31 cellular contexts compared by ENCODE assay signal in genomic region chr2:59308108-59308507, GRCh38.
"Had no signal": no experiment of that assay in that cellular context is flagged by ENCODE, and none has a peak within 500 bp of the region (broad histone marks: within the 10 kb centered on the region; RNA-seq: fewer than 3 reads in every experiment).

No MANE protein-coding gene starts in this region.

- H3K27ac ChIP-seq: adrenal gland, body of pancreas, colonic mucosa, dorsolateral prefrontal cortex, gastroesophageal sphincter, hepatocyte, left ventricle myocardium inferior, neural progenitor cell, right atrium auricular region, tibial nerve had no signal

- H3K27me3 ChIP-seq: body of pancreas, colonic mucosa, gastroesophageal sphincter, hepatocyte, neural progenitor cell, right atrium auricular region had no signal

- H3K9me3 Mint-ChIP-seq: activated naive CD4-positive, alpha-beta T cell treated with anti-CD3 and anti-CD28 coated beads for 36 hours; activated naive CD8-positive, alpha-beta T cell treated with anti-CD3 and anti-CD28 coated beads for 36 hours; activated T-helper 1 cell treated with anti-CD3 and anti-CD28 coated beads, Interleukin-12 subunit alpha, Interleukin-12 subunit beta, Interleukin-2, Interleukin-4 antibody, amounts not matched to agents 30 ng/mL and 10 ng/mL and 1 ng/mL, durations not matched to agents 14 hours and 24 hours and 36 hours; natural killer cell; neural progenitor cell; stimulated activated memory B cell treated with anti-CD40 and anti-IgM and Interleukin-4, amounts not matched to agents 10 μg/mL and 1 μg/mL and 100 μg/mL, for 72 hours had no signal

- H3K4me3 ChIP-seq: adrenal gland, body of pancreas, colonic mucosa, dorsolateral prefrontal cortex, gastroesophageal sphincter, hepatocyte, left ventricle myocardium inferior, lung, neural progenitor cell, right atrium auricular region, smooth muscle cell, tibial nerve had no signal

- H3K9me3 ChIP-seq: adrenal gland, body of pancreas, colonic mucosa, gastroesophageal sphincter, left ventricle myocardium inferior, right atrium auricular region, tibial nerve had no signal

- H3K4me3 Mint-ChIP-seq: activated CD4-positive, alpha-beta T cell treated with anti-CD3 and anti-CD28 coated beads for 36 hours; activated naive CD4-positive, alpha-beta T cell treated with anti-CD3 and anti-CD28 coated beads for 36 hours; activated naive CD8-positive, alpha-beta T cell treated with anti-CD3 and anti-CD28 coated beads for 36 hours; activated T-helper 1 cell treated with anti-CD3 and anti-CD28 coated beads, Interleukin-12 subunit alpha, Interleukin-12 subunit beta, Interleukin-2, Interleukin-4 antibody, amounts not matched to agents 30 ng/mL and 10 ng/mL and 1 ng/mL, durations not matched to agents 14 hours and 24 hours and 36 hours; natural killer cell; neural progenitor cell; stimulated activated memory B cell treated with anti-CD40 and anti-IgM and Interleukin-4, amounts not matched to agents 10 μg/mL and 1 μg/mL and 100 μg/mL, for 72 hours had no signal

- H3K4me1 Mint-ChIP-seq: activated CD4-positive, alpha-beta T cell treated with anti-CD3 and anti-CD28 coated beads for 36 hours; activated naive CD8-positive, alpha-beta T cell treated with anti-CD3 and anti-CD28 coated beads for 36 hours; natural killer cell; neural progenitor cell had no signal

- H3K36me3 ChIP-seq: adrenal gland, colonic mucosa, gastroesophageal sphincter, left ventricle myocardium inferior, neural progenitor cell, right atrium auricular region, tibial nerve had no signal

- H3K27ac Mint-ChIP-seq: activated CD4-positive, alpha-beta T cell treated with anti-CD3 and anti-CD28 coated beads for 36 hours; activated naive CD4-positive, alpha-beta T cell treated with anti-CD3 and anti-CD28 coated beads for 36 hours; activated naive CD8-positive, alpha-beta T cell treated with anti-CD3 and anti-CD28 coated beads for 36 hours; activated T-helper 1 cell treated with anti-CD3 and anti-CD28 coated beads, Interleukin-12 subunit alpha, Interleukin-12 subunit beta, Interleukin-2, Interleukin-4 antibody, amounts not matched to agents 30 ng/mL and 10 ng/mL and 1 ng/mL, durations not matched to agents 14 hours and 24 hours and 36 hours; natural killer cell; neural progenitor cell; stimulated activated memory B cell treated with anti-CD40 and anti-IgM and Interleukin-4, amounts not matched to agents 10 μg/mL and 1 μg/mL and 100 μg/mL, for 72 hours had no signal

- H3K4me2 ChIP-seq: hepatocyte, neural progenitor cell, smooth muscle cell had no signal

- H3K79me2 ChIP-seq: hepatocyte had no signal

- H3K9ac ChIP-seq: neural progenitor cell had no signal

- DNase-seq: activated CD4-positive, alpha-beta T cell treated with anti-CD3 and anti-CD28 coated beads for 36 hours; activated CD4-positive, CD25-positive, alpha-beta regulatory T cell; activated CD8-positive, alpha-beta memory T cell treated with anti-CD3 and anti-CD28 coated beads, Interleukin-2, amount 50 U/mL, for 4 hours; activated effector memory CD4-positive, alpha-beta T cell treated with anti-CD3 and anti-CD28 coated beads, Interleukin-2, amount 50 U/mL, for 16 hours; activated naive CD4-positive, alpha-beta T cell treated with anti-CD3 and anti-CD28 coated beads for 36 hours; activated naive CD8-positive, alpha-beta T cell treated with anti-CD3 and anti-CD28 coated beads for 36 hours; activated T-cell treated with anti-CD3 and anti-CD28 coated beads, Interleukin-2, amount 50 U/mL, for 1 hour; adrenal gland; aorta; body of pancreas; cerebellar nuclear complex; colonic mucosa; dorsolateral prefrontal cortex; effector memory CD4-positive, alpha-beta T cell; islet precursor cell; left ventricle myocardium inferior; mesendoderm; natural killer cell; occipital lobe; stimulated activated CD4-positive, alpha-beta T cell treated with anti-CD3 and anti-CD28 coated beads, Interleukin-1b, Interleukin-23, amount 100 ng/mL, for 48 hours; stimulated activated CD4-positive, alpha-beta T cell treated with anti-CD3 and anti-CD28 coated beads, Interleukin-4, amount 100 ng/mL, for 4 hours; stimulated activated CD8-positive, alpha-beta memory T cell treated with anti-CD3 and anti-CD28 coated beads, Interleukin-4, amount 100 ng/mL, for 48 hours had no signal

- ATAC-seq: activated CD4-positive, alpha-beta T cell treated with anti-CD3 and anti-CD28 coated beads for 36 hours; body of pancreas; gastroesophageal sphincter; natural killer cell; stimulated activated memory B cell treated with anti-CD40 and anti-IgM and Interleukin-4, amounts not matched to agents 10 μg/mL and 1 μg/mL and 100 μg/mL, for 72 hours had no signal

- H2AFZ ChIP-seq: hepatocyte, neural progenitor cell had no signal

- H3K4me1 ChIP-seq: adrenal gland, body of pancreas, colonic mucosa, gastroesophageal sphincter, left ventricle myocardium inferior, neural progenitor cell, right atrium auricular region, tibial nerve had no signal
